In the genomic region with DNA sequence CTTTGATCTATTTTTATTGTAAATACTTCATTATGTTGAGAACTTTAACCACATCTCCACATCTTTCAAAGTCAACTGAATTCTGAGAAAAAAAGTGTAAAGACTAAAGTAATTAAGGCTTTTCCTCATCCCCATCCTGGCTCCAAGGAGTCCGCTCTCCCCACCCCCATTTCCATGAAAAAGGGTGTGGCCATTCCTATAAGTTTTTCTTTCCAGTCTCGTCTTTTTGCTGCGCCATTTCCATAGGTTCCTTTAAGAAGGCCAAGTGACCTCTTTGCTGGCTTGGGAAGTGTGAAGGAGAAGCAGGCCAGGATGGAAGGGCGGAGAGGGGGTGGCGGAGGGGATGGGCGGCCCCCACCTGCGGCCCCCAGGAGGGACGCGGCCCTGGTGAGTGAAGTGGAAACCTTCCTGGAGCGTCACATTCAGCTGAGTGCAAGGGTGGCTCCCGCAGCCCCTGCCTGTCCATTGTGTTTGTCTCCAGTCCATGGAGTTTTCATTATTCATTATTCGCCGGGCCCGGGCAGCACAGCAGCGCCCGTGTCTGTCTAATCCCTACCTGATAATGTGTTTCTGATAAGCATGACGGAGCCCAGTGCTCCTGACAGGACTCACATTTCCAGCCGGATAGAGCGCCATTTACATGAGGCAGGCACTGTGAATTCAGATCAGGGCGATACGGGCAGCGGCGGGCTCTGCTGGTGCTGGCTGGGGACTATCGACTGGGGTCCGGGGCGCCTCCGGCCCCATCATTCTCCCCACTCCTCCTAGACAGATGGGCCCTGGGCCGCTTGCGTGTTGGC, we compare ENCODE assay signal across 23 cellular contexts.
DNase-seq lines count a peak whose midpoint lies in the region; ATAC-seq and TF ChIP-seq lines count a peak whose summit lies in the region.
"Had no signal": no experiment of that assay in that cellular context is flagged by ENCODE, and none has a peak within 500 bp of the region (broad histone marks: within the 10 kb centered on the region; RNA-seq: fewer than 3 reads in every experiment).

No MANE protein-coding gene starts in this region.

- H3K4me1 Mint-ChIP-seq in GM23338 (peaks cover 35% of the 10 kb centered on the region), progenitor cell of endocrine pancreas (ENCODE audit: low read depth) (peaks cover 8% of the 10 kb centered on the region)
- H3K4me1 Mint-ChIP-seq: activated CD4-positive, alpha-beta T cell treated with anti-CD3 and anti-CD28 coated beads, Interleukin-2, amount 10 ng/mL, durations not matched to agents 7 days and 5 days; activated naive CD4-positive, alpha-beta T cell treated with anti-CD3 and anti-CD28 coated beads, Interleukin-2, amount 10 ng/mL, durations not matched to agents 7 days and 5 days; CD4-positive, alpha-beta memory T cell; nephron had no signal

- TF ChIP-seq CTCF in GM23338 (conservative IDR thresholded peaks at IDR 0.05; ENCODE audit: low read depth in 2 of 2) (no peak), progenitor cell of endocrine pancreas (IDR thresholded peaks at IDR 0.05; ENCODE audit: unreplicated experiment) (no peak)

- H3K27ac Mint-ChIP-seq in GM23338 (peak overlapping the region; percentile 66), progenitor cell of endocrine pancreas (peak overlapping the region; percentile 42)
- H3K27ac Mint-ChIP-seq: activated CD4-positive, alpha-beta T cell treated with anti-CD3 and anti-CD28 coated beads, Interleukin-2, amount 10 ng/mL, durations not matched to agents 7 days and 5 days; activated naive CD4-positive, alpha-beta T cell treated with anti-CD3 and anti-CD28 coated beads, Interleukin-2, amount 10 ng/mL, durations not matched to agents 7 days and 5 days; activated T-helper 1 cell treated with anti-CD3 and anti-CD28 coated beads, Interleukin-12 subunit alpha, Interleukin-12 subunit beta, Interleukin-2, Interleukin-4 antibody, amounts not matched to agents 30 ng/mL and 10 ng/mL and 1 ng/mL, durations not matched to agents 14 hours and 24 hours and 36 hours; CD4-positive, alpha-beta memory T cell; nephron had no signal

- no peaks in the 10 kb centered on the region for H3K36me3 Mint-ChIP-seq in GM23338 (ENCODE audit: low read depth)
- no peaks in the 10 kb centered on the region for H3K36me3 Mint-ChIP-seq in progenitor cell of endocrine pancreas (ENCODE audit: insufficient read depth)
- H3K36me3 Mint-ChIP-seq: activated naive CD4-positive, alpha-beta T cell treated with anti-CD3 and anti-CD28 coated beads, Interleukin-2, amount 10 ng/mL, durations not matched to agents 7 days and 5 days; CD4-positive, alpha-beta memory T cell had no signal

- H3K4me3 ChIP-seq in GM23338 (peak overlapping the region; percentile 54), iPS-18a (ENCODE audit: low read length) (peak overlapping the region; percentile 26)
- H3K4me3 ChIP-seq: coronary artery, left lung, transverse colon had no signal

- peak overlapping the region; percentile 19; the same call in 1 of the 2 replicates for H2AFZ ChIP-seq in GM23338

- peaks cover 38% of the 10 kb centered on the region for H3K4me1 ChIP-seq in GM23338 (ENCODE audit: insufficient read depth)
- H3K4me1 ChIP-seq in iPS-18a (ENCODE audit: control insufficient read depth, low read depth, low read length), result peaks cover 24% of the 10 kb centered on the region
- H3K4me1 ChIP-seq: left lung, transverse colon had no signal

- H3K4me2 ChIP-seq in GM23338, result peak overlapping the region; percentile 74

- H3K27ac ChIP-seq in GM23338 (ENCODE audit: low read depth) (peak overlapping the region; percentile 71; the same call in 1 of the 2 replicates), iPS-18a (ENCODE audit: low read length) (no peak overlapping the region)
- H3K27ac ChIP-seq: coronary artery, left lung, RWPE1, transverse colon had no signal

- no peaks in the 10 kb centered on the region for H3K79me2 ChIP-seq in GM23338 (replicated peaks; ENCODE audit: insufficient read depth)

- H3F3A ChIP-seq in GM23338 (replicated peaks; ENCODE audit: low read depth), result 0 out of 2 replicates have a peak, but pooled peaks cover 3% of the 10 kb centered on the region

- H3K27me3 ChIP-seq in GM23338 (ENCODE audit: insufficient read depth) (no peaks in the 10 kb centered on the region), iPS-18a (ENCODE audit: control insufficient read depth, insufficient read depth, low read length) (no peaks in the 10 kb centered on the region)
- H3K27me3 ChIP-seq: transverse colon had no signal

- H4K20me1 ChIP-seq in GM23338 (replicated peaks; ENCODE audit: insufficient read depth), result no peaks in the 10 kb centered on the region

- H3K27me3 Mint-ChIP-seq in GM23338 (ENCODE audit: insufficient read depth, low read depth, poor library complexity), result peaks cover 8% of the 10 kb centered on the region
- peaks cover 41% of the 10 kb centered on the region for H3K27me3 Mint-ChIP-seq in progenitor cell of endocrine pancreas
- H3K27me3 Mint-ChIP-seq: activated CD4-positive, alpha-beta T cell treated with anti-CD3 and anti-CD28 coated beads, Interleukin-2, amount 10 ng/mL, durations not matched to agents 7 days and 5 days; activated naive CD4-positive, alpha-beta T cell treated with anti-CD3 and anti-CD28 coated beads, Interleukin-2, amount 10 ng/mL, durations not matched to agents 7 days and 5 days had no signal

- no peaks in the 10 kb centered on the region for H3K9me3 ChIP-seq in iPS-18a (ENCODE audit: control insufficient read depth, low read depth, low read length)
- H3K9me3 ChIP-seq: left lung, transverse colon had no signal

- H3K4me3 Mint-ChIP-seq in GM23338 (peak overlapping the region; percentile 76), progenitor cell of endocrine pancreas (ENCODE audit: low read depth) (peak overlapping the region; percentile 47)
- H3K4me3 Mint-ChIP-seq: activated CD4-positive, alpha-beta T cell treated with anti-CD3 and anti-CD28 coated beads, Interleukin-2, amount 10 ng/mL, durations not matched to agents 7 days and 5 days; activated naive CD4-positive, alpha-beta T cell treated with anti-CD3 and anti-CD28 coated beads, Interleukin-2, amount 10 ng/mL, durations not matched to agents 7 days and 5 days; activated T-helper 1 cell treated with anti-CD3 and anti-CD28 coated beads, Interleukin-12 subunit alpha, Interleukin-12 subunit beta, Interleukin-2, Interleukin-4 antibody, amounts not matched to agents 30 ng/mL and 10 ng/mL and 1 ng/mL, durations not matched to agents 14 hours and 24 hours and 36 hours; CD4-positive, alpha-beta memory T cell; nephron had no signal

- ATAC-seq in GM23338 (peak; percentile 85), SK-N-SH treated with all-trans-retinoic acid at 6 μM for 48 hours (no peak; the same call in 2 of the 3 replicates), GM19328 (IDR thresholded peaks at IDR 0.05; ENCODE audit: unreplicated experiment) (no peak)
- ATAC-seq: left lung had no signal

- H3K9me3 Mint-ChIP-seq in GM23338 (no peaks in the 10 kb centered on the region), progenitor cell of endocrine pancreas (ENCODE audit: low read depth) (no peaks in the 10 kb centered on the region)
- H3K9me3 Mint-ChIP-seq: activated CD4-positive, alpha-beta T cell treated with anti-CD3 and anti-CD28 coated beads, Interleukin-2, amount 10 ng/mL, durations not matched to agents 7 days and 5 days; activated T-helper 1 cell treated with anti-CD3 and anti-CD28 coated beads, Interleukin-12 subunit alpha, Interleukin-12 subunit beta, Interleukin-2, Interleukin-4 antibody, amounts not matched to agents 30 ng/mL and 10 ng/mL and 1 ng/mL, durations not matched to agents 14 hours and 24 hours and 36 hours; nephron had no signal

- DNase-seq in GM23338 (ENCODE audit: low spot score) (peak; percentile 76), progenitor cell of endocrine pancreas (ENCODE audit: low spot score, unreplicated experiment) (no peak), NCI-H2196 treated with DMSO at 0.1 percent for 48 hours (lab: John Stamatoyannopoulos, UW; ENCODE audit: unreplicated experiment) (no peak), NCI-H1092 treated with DMSO at 0.1 percent for 48 hours (lab: John Stamatoyannopoulos, UW) (no peak)
- DNase-seq: activated CD4-positive, alpha-beta T cell treated with anti-CD3 and anti-CD28 coated beads, Interleukin-2, amount 10 ng/mL, durations not matched to agents 7 days and 5 days; activated naive CD4-positive, alpha-beta T cell treated with anti-CD3 and anti-CD28 coated beads, Interleukin-2, amount 10 ng/mL, durations not matched to agents 7 days and 5 days; amniotic stem cell; CD4-positive, alpha-beta memory T cell; GDM1; Karpas-422; NCI-H2029; NCI-H226; NCI-H748 treated with DMSO at 0.1 percent for 48 hours; stimulated activated CD8-positive, alpha-beta memory T cell treated with anti-CD3 and anti-CD28 coated beads, Interleukin-4, amount 100 ng/mL, for 48 hours; transverse colon had no signal

- H3K36me3 ChIP-seq in GM23338 (ENCODE audit: insufficient read depth) (no peaks in the 10 kb centered on the region), iPS-18a (ENCODE audit: control insufficient read depth, low read depth, low read length) (no peaks in the 10 kb centered on the region)
- H3K36me3 ChIP-seq: left lung, transverse colon had no signal

- no peaks in the 10 kb centered on the region for H3K9me2 ChIP-seq in GM23338 (ENCODE audit: insufficient read depth)

- H3K9ac ChIP-seq in iPS-18a (ENCODE audit: low read length), result no peak overlapping the region

TF ChIP-seq in GM23338, 12 proteins besides CTCF, POLR2A, EP300 and RAD21:
- no peak for TF ChIP-seq EZH2phosphoT487 (IDR thresholded peaks at IDR 0.05; ENCODE audit: unreplicated experiment)
- TF ChIP-seq NANOG (IDR thresholded peaks at IDR 0.05; ENCODE audit: borderline replicate concordance), result no peak; the same call in none of the 2 replicates
- TF ChIP-seq POLR2AphosphoS5 (IDR thresholded peaks at IDR 0.05; ENCODE audit: low read depth), result peak; percentile 38; the same call in 1 of the 2 replicates
- TF ChIP-seq EZH2 (IDR thresholded peaks at IDR 0.05; ENCODE audit: low read depth, unreplicated experiment), result no peak

TF ChIP-seq in SK-N-SH treated with all-trans-retinoic acid at 6 μM for 48 hours, 23 proteins besides CTCF, POLR2A, EP300 and RAD21:
- TF ChIP-seq TOX (CRISPR knock-in tag; IDR thresholded peaks at IDR 0.05; ENCODE audit: borderline replicate concordance), result no peak
- TF ChIP-seq TCF4 (CRISPR knock-in tag; IDR thresholded peaks at IDR 0.05; ENCODE audit: borderline replicate concordance), result peak; percentile 70; the same call in 1 of the 2 replicates
- TF ChIP-seq SNAI2 (CRISPR knock-in tag; IDR thresholded peaks at IDR 0.05), result no peak
- no peak for TF ChIP-seq ARNTL (CRISPR knock-in tag; IDR thresholded peaks at IDR 0.05; ENCODE audit: borderline replicate concordance, low read depth)
- TF ChIP-seq ZNF70 (CRISPR knock-in tag; IDR thresholded peaks at IDR 0.05), result no peak
TF ChIP-seq in SK-N-SH treated with all-trans-retinoic acid at 6 μM for 48 hours: peak in this region for 1.
